20 cellular contexts compared by ENCODE assay signal in genomic region chr10:95873139-95873538, GRCh38. TPM values are rescaled to one million over a fixed set of nuclear protein-coding genes. Genes with fewer than 3 reads are reported as not detected.
"Had no signal": no experiment of that assay in that cellular context is flagged by ENCODE, and none has a peak within 500 bp of the region (broad histone marks: within the 10 kb centered on the region; RNA-seq: fewer than 3 reads in every experiment).

No MANE protein-coding gene starts in this region.

- H3K4me2 ChIP-seq: neural progenitor cell had no signal

- H3K27ac ChIP-seq: neural progenitor cell, pancreas, tibial artery, upper lobe of left lung, uterus had no signal

- H2AFZ ChIP-seq: neural progenitor cell had no signal

- H3K4me3 ChIP-seq: neural progenitor cell, pancreas, tibial artery, upper lobe of left lung, uterus had no signal

- H3K4me1 ChIP-seq: neural progenitor cell, pancreas, tibial artery, upper lobe of left lung, uterus had no signal

- H3K9me3 Mint-ChIP-seq: natural killer cell treated with Interleukin-12 subunit alpha and Interleukin-12 subunit beta and Interleukin-15 and Interleukin-18, amount 100 ng/mL, for 72 hours had no signal

- H3K9ac ChIP-seq: neural progenitor cell had no signal

- ATAC-seq: left colon; natural killer cell treated with Interleukin-12 subunit alpha and Interleukin-12 subunit beta and Interleukin-15 and Interleukin-18, amount 100 ng/mL, for 72 hours; pancreas; right cardiac atrium had no signal

- FAIRE-seq: pancreas, small intestine had no signal

- H3K27me3 Mint-ChIP-seq: natural killer cell treated with Interleukin-12 subunit alpha and Interleukin-12 subunit beta and Interleukin-15 and Interleukin-18, amount 100 ng/mL, for 72 hours; progenitor cell of endocrine pancreas; stimulated activated naive CD8-positive, alpha-beta T cell treated with anti-CD3 and anti-CD28 coated beads, Interleukin-15, Interleukin-2, amounts not matched to agents 100 ng/mL and 50 ng/mL, for 24 hours had no signal

- H3K36me3 ChIP-seq: pancreas, uterus had no signal

- H3K4me1 Mint-ChIP-seq: neural progenitor cell had no signal

- H3K4me3 Mint-ChIP-seq: natural killer cell treated with Interleukin-12 subunit alpha and Interleukin-12 subunit beta and Interleukin-15 and Interleukin-18, amount 100 ng/mL, for 72 hours; neural progenitor cell; stimulated activated naive CD8-positive, alpha-beta T cell treated with anti-CD3 and anti-CD28 coated beads, Interleukin-15, Interleukin-2, amounts not matched to agents 100 ng/mL and 50 ng/mL, for 24 hours had no signal

- H3K9me3 ChIP-seq: pancreas, tibial artery, upper lobe of left lung, uterus had no signal

- DNase-seq: effector memory CD4-positive, alpha-beta T cell; erythroblast; foreskin melanocyte; head of caudate nucleus; hippocampal formation; left colon; occipital lobe; pancreas; right cardiac atrium; small intestine; stimulated activated CD4-positive, alpha-beta T cell treated with anti-CD3 and anti-CD28 coated beads, Interleukin-12 subunit alpha, Interleukin-12 subunit beta, amount 100 ng/mL, for 4 hours; tibial artery; upper lobe of left lung; uterus had no signal

- H3K27ac Mint-ChIP-seq: natural killer cell treated with Interleukin-12 subunit alpha and Interleukin-12 subunit beta and Interleukin-15 and Interleukin-18, amount 100 ng/mL, for 72 hours; neural progenitor cell; progenitor cell of endocrine pancreas; stimulated activated naive CD8-positive, alpha-beta T cell treated with anti-CD3 and anti-CD28 coated beads, Interleukin-15, Interleukin-2, amounts not matched to agents 100 ng/mL and 50 ng/mL, for 24 hours had no signal

- H3K27me3 ChIP-seq: neural progenitor cell, pancreas, tibial artery, upper lobe of left lung, uterus had no signal

RNA-seq across cellular contexts. Expression of gene CC2D2B, which starts 34.6 kb away (rescaled TPM):
- total RNA-seq: kidney epithelial cell, lung microvascular endothelial cell had no signal
